In the genomic region with DNA sequence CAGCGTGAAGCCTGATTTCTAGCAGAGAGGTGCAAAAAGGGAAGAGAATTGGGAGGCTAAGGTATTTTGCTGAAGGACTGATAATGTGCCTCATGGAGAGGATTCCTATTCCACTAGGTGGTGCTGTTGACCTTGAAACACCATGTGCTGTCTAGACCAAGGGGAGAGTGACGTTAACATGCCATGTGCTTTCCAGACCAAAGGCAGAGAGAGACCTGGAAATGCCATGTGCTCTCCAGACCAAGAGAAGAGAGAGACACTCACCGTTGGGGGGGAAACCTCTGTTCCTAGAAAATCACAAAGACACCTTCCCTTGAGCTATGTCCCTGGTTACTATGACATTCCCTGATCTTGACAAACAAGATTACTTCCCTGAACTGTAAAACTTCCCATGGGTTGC, we compare ENCODE assay signal across 8 cellular contexts.
DNase-seq lines count a peak whose midpoint lies in the region; ATAC-seq and TF ChIP-seq lines count a peak whose summit lies in the region.

No MANE protein-coding gene starts in this region.

- H3K4me1 ChIP-seq in testis (no peaks in the 10 kb centered on the region), sigmoid colon (no peaks in the 10 kb centered on the region)

- peak; percentile 68 for TF ChIP-seq CTCF in AG09319 (IDR thresholded peaks at IDR 0.05; ENCODE audit: low read depth, low read length)
- TF ChIP-seq CTCF in LNCaP clone FGC (IDR thresholded peaks at IDR 0.05; ENCODE audit: control insufficient read depth, extremely low read depth, insufficient read depth) = peak; percentile 81
- TF ChIP-seq CTCF in testis (IDR thresholded peaks at IDR 0.05) = peak in 2 of 3 experiments; percentile 50 to 55
- TF ChIP-seq CTCF in sigmoid colon (IDR thresholded peaks at IDR 0.05) = peak in 1 of 4 experiments; percentile 12

- H3K36me3 ChIP-seq in testis (ENCODE audit: low read depth, missing control alignments) (no peaks in the 10 kb centered on the region), sigmoid colon (no peaks in the 10 kb centered on the region)

- no peaks in the 10 kb centered on the region for H3K9me3 ChIP-seq in testis
- H3K9me3 ChIP-seq in sigmoid colon = peaks cover 0 to 3% (median 0%) of the 10 kb centered on the region in 4 donors

- H3K4me3 ChIP-seq in LNCaP clone FGC (ENCODE audit: low read depth, low read length) = no peak overlapping the region
- no peak overlapping the region for H3K4me3 ChIP-seq in testis
- H3K4me3 ChIP-seq in sigmoid colon = no peak overlapping the region

- no peaks in the 10 kb centered on the region for H3K27me3 ChIP-seq in testis
- H3K27me3 ChIP-seq in sigmoid colon = no peaks in the 10 kb centered on the region

- ATAC-seq in GM18867 (IDR thresholded peaks at IDR 0.05; ENCODE audit: unreplicated experiment) (peak; percentile 74), SK-N-SH treated with all-trans-retinoic acid at 6 μM for 48 hours (peak; percentile 95)

- H3K27ac ChIP-seq in testis (no peak overlapping the region), sigmoid colon (no peak overlapping the region)

- WGBS in testis, 2 donors = 48 to 52% methylated on average over 3 of the region's 3 CpGs
- WGBS in sigmoid colon, 2 donors = 40 to 47% methylated on average over 3 of the region's 3 CpGs

- TF ChIP-seq EP300 in sigmoid colon (IDR thresholded peaks at IDR 0.05) = no peak

- DNase-seq in AG09319 (ENCODE audit: extremely low read depth, low read depth) = peak; percentile 28
- DNase-seq in LNCaP clone FGC (ENCODE audit: low read depth) = peak; percentile 58
- peak; percentile 82 for DNase-seq in glomerular visceral epithelial cell (ENCODE audit: extremely low spot score)
- DNase-seq in testis = peak; percentile 75
- DNase-seq in NCI-H1048 (lab: John Stamatoyannopoulos, UW) = no peak
- DNase-seq in sigmoid colon = no peak

- intact Hi-C loops in testis (cut with DNase I; ENCODE audit: low total_unique reads) (no loop called here), sigmoid colon (cut with DNase I) (loop anchor here (10.0 kb wide), 1 partner anchor 361 kb away; no protein-coding TSS in a partner anchor)

- TF ChIP-seq POLR2A in testis (IDR thresholded peaks at IDR 0.05) (no peak), sigmoid colon (IDR thresholded peaks at IDR 0.05) (no peak)

TF ChIP-seq in SK-N-SH treated with all-trans-retinoic acid at 6 μM for 48 hours, 23 proteins besides CTCF, POLR2A, EP300 and RAD21:
- TF ChIP-seq TCF4 (CRISPR knock-in tag; IDR thresholded peaks at IDR 0.05; ENCODE audit: borderline replicate concordance) = peak; percentile 59; the same call in 1 of the 2 replicates
- no peak for TF ChIP-seq GLIS3 (CRISPR knock-in tag; IDR thresholded peaks at IDR 0.05)

Comparison
In these comparisons a context has a peak if more than half of its experiments do, and no peak if none do; other contexts are left out.
1. DNase-seq: peak in AG09319 (single experiment), LNCaP clone FGC (single experiment), glomerular visceral epithelial cell (single experiment) and testis (single experiment); none in NCI-H1048 (single experiment) and sigmoid colon (single experiment).